Comparison of ENCODE assay signal across 24 cellular contexts in genomic region chr1:27806758-27807157, GRCh38.
"Had no signal": no experiment of that assay in that cellular context is flagged by ENCODE, and none has a peak within 500 bp of the region (broad histone marks: within the 10 kb centered on the region; RNA-seq: fewer than 3 reads in every experiment).

No MANE protein-coding gene starts in this region.

- H3K4me2 ChIP-seq: hepatocyte had no signal

- H3K27ac Mint-ChIP-seq: dendritic cell treated with granulocyte-macrophage colony-stimulating factor and Interleukin-4, amounts not matched to agents 40 ng/mL and 50 ng/mL, for 4 days; effector memory CD8-positive, alpha-beta T cell; mesothelial cell of epicardium; naive B cell had no signal

- H3K27me3 ChIP-seq: colonic mucosa, esophagus muscularis mucosa, foreskin keratinocyte, gastroesophageal sphincter, heart left ventricle, hepatocyte, left lung had no signal

- H3K4me3 Mint-ChIP-seq: dendritic cell treated with granulocyte-macrophage colony-stimulating factor and Interleukin-4, amounts not matched to agents 40 ng/mL and 50 ng/mL, for 4 days; effector memory CD8-positive, alpha-beta T cell; mesothelial cell of epicardium; naive B cell; naive thymus-derived CD8-positive, alpha-beta T cell had no signal

- H2AFZ ChIP-seq: hepatocyte had no signal

- FAIRE-seq: endothelial cell of umbilical vein, frontal cortex, islet of Langerhans, keratinocyte had no signal

- H3K79me2 ChIP-seq: hepatocyte had no signal

- H3K9me3 Mint-ChIP-seq: dendritic cell treated with granulocyte-macrophage colony-stimulating factor and Interleukin-4, amounts not matched to agents 40 ng/mL and 50 ng/mL, for 4 days; effector memory CD8-positive, alpha-beta T cell; mesothelial cell of epicardium; naive B cell; naive thymus-derived CD8-positive, alpha-beta T cell had no signal

- H3K9me3 ChIP-seq: colonic mucosa, esophagus muscularis mucosa, gastroesophageal sphincter, heart left ventricle, left lung, lower lobe of right lung, mucosa of descending colon had no signal

- H3K4me1 Mint-ChIP-seq: mesothelial cell of epicardium; naive thymus-derived CD8-positive, alpha-beta T cell had no signal

- DNase-seq: colonic mucosa; cortex of kidney; effector CD8-positive, alpha-beta T cell; effector memory CD8-positive, alpha-beta T cell; foreskin keratinocyte; heart left ventricle; hypothalamus; left cardiac atrium; left lung; left ventricle myocardium superior; lower lobe of right lung; mesenchymal stem cell; mucosa of descending colon; naive B cell; naive thymus-derived CD8-positive, alpha-beta T cell had no signal

- H3K4me3 ChIP-seq: colonic mucosa, esophagus muscularis mucosa, gastroesophageal sphincter, heart left ventricle, hepatocyte, left lung, lower lobe of right lung, mucosa of descending colon had no signal

- H3K4me1 ChIP-seq: colonic mucosa, esophagus muscularis mucosa, foreskin keratinocyte, gastroesophageal sphincter, heart left ventricle, left lung, lower lobe of right lung had no signal

- H3K27me3 Mint-ChIP-seq: dendritic cell treated with granulocyte-macrophage colony-stimulating factor and Interleukin-4, amounts not matched to agents 40 ng/mL and 50 ng/mL, for 4 days; effector memory CD8-positive, alpha-beta T cell; naive B cell; naive thymus-derived CD8-positive, alpha-beta T cell had no signal

- H3K27ac ChIP-seq: colonic mucosa, esophagus muscularis mucosa, foreskin keratinocyte, gastroesophageal sphincter, heart left ventricle, hepatocyte, left lung, lower lobe of right lung had no signal

- ATAC-seq: effector memory CD8-positive, alpha-beta T cell; foreskin keratinocyte; gastroesophageal sphincter; heart left ventricle; left cardiac atrium; left lung; left ventricle myocardium superior; lower lobe of right lung; mucosa of descending colon; naive thymus-derived CD8-positive, alpha-beta T cell had no signal
